In genomic region chr2:197308635-197309368, GRCh38 we compare ENCODE assay signal across 8 cellular contexts. TPM values are rescaled to one million over a fixed set of nuclear protein-coding genes. Genes with fewer than 3 reads are reported as not detected.
A peak's percentile ranks its signal among the peaks of the same experiment; 100 is the strongest.
DNase-seq lines count a peak whose midpoint lies in the region; ATAC-seq and TF ChIP-seq lines count a peak whose summit lies in the region.

No MANE protein-coding gene starts in this region.

- H3F3A ChIP-seq in MM.1S (ENCODE audit: insufficient read depth, low read length), result peaks cover 43% of the 10 kb centered on the region

- no peaks in the 10 kb centered on the region for H3K27me3 ChIP-seq in MM.1S (replicated peaks; ENCODE audit: insufficient read depth, low read length)

- H3K4me2 ChIP-seq in MM.1S (ENCODE audit: low read depth, low read length), result peak overlapping the region; percentile 82

- H3K79me2 ChIP-seq in MM.1S (ENCODE audit: low read length), result peaks cover 62% of the 10 kb centered on the region

- H3K36me3 ChIP-seq in MM.1S (replicated peaks; ENCODE audit: insufficient read depth, low read length), result no peaks in the 10 kb centered on the region

- no peaks in the 10 kb centered on the region for H4K20me1 ChIP-seq in MM.1S (ENCODE audit: insufficient read depth, low read length)

- H3K4me3 ChIP-seq in MM.1S (ENCODE audit: low read length), result peak overlapping the region; percentile 86

- H3K9me3 ChIP-seq in MM.1S (replicated peaks; ENCODE audit: insufficient read depth, low read length), result no peaks in the 10 kb centered on the region

- in situ Hi-C loops in G401 (cut with HindIII; ENCODE audit: low sequenced_read_pairs), result no loop called here

- H3K9me2 ChIP-seq in MM.1S (replicated peaks; ENCODE audit: insufficient read depth, low read length), result no peaks in the 10 kb centered on the region

- DNase-seq in G401 (ENCODE audit: low spot score) (peak; percentile 26), MM.1S (no peak), cerebellar cortex (ENCODE audit: low spot score) (peak; percentile 26), pons (ENCODE audit: low spot score) (peak; percentile 65), omental fat pad (ENCODE audit: low spot score) (no peak), middle frontal gyrus (ENCODE audit: extremely low spot score, low spot score) (no peak)

- H3K4me1 ChIP-seq in MM.1S (ENCODE audit: low read length), result peaks cover 44% of the 10 kb centered on the region

- no peak for TF ChIP-seq CTCF in MM.1S (IDR thresholded peaks at IDR 0.05; ENCODE audit: low read length)
- TF ChIP-seq CTCF in omental fat pad (IDR thresholded peaks at IDR 0.05), result no peak

- H3K9ac ChIP-seq in MM.1S (ENCODE audit: low read length), result peak overlapping the region; percentile 74

- H3K27ac ChIP-seq in MM.1S (ENCODE audit: low read length), result peak overlapping the region; percentile 72; the same call in 1 of the 2 replicates

- H2AFZ ChIP-seq in MM.1S (ENCODE audit: low read length), result no peak overlapping the region

- no peak for ATAC-seq in HG03460 (IDR thresholded peaks at IDR 0.05; ENCODE audit: unreplicated experiment)
- ATAC-seq in omental fat pad (ENCODE audit: low FRiP score), result no peak
- ATAC-seq in GM21360 (IDR thresholded peaks at IDR 0.05; ENCODE audit: unreplicated experiment), result no peak

RNA-seq across cellular contexts. Expression of gene ANKRD44, which starts 1.8 kb away (rescaled TPM):
- not detected in 2 replicates for total RNA-seq in G401 (2014; rRNA removed; shearing (Covaris generic))
- 10 to 100 TPM; 18.4 to 56.3 (median 30.1) TPM for total RNA-seq in omental fat pad

Comparison
In these comparisons a context has a peak if more than half of its experiments do, and no peak if none do; other contexts are left out.
1. DNase-seq: peak in G401 (single experiment), cerebellar cortex (single experiment) and pons (single experiment); none in MM.1S (single experiment), omental fat pad (single experiment) and middle frontal gyrus (single experiment).
2. RNA of gene ANKRD44, which starts 1.8 kb away (total RNA-seq): 18.4 to 56.3 TPM in omental fat pad; not detected in G401; every median in the first group is over 10 times any median in the second.